Comparison of ENCODE assay signal across 9 cellular contexts in the genomic region with DNA sequence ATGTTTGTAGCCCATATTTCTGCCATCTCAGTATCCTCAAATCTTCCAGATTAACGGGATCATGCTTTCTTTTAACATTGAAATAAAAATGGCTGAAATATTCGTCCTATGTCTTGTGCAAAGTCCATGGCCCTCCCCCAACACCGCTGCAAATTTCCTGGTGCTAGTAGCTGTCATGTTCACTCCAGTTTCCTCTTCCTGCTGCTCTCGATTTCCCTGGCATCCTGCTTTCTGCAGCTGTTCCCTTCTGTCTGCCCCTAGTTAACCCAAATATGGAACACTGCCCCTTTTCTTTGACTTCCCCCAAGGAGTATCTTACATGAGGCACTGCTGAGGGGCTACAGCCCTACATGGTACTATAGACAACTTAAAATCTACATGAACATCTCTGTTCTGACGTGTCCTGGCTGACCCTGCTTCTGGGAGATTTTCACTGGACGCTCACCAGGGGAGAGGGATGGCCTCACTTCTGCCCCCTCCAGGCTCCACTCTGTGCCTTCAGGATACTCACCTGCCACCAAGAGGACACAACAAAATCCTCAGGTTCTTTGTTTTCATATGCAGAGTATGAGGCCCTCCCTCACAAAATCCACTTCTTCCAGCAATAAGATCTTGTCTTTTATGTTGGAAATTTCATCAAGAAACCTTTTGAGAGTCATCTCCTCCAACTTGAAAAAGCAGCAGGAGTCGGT. TPM values are rescaled to one million over a fixed set of nuclear protein-coding genes. Genes with fewer than 3 reads are reported as not detected.
DNase-seq lines count a peak whose midpoint lies in the region; ATAC-seq and TF ChIP-seq lines count a peak whose summit lies in the region.
"Had no signal": no experiment of that assay in that cellular context is flagged by ENCODE, and none has a peak within 500 bp of the region (broad histone marks: within the 10 kb centered on the region; RNA-seq: fewer than 3 reads in every experiment).

No MANE protein-coding gene starts in this region.

- H2AFZ ChIP-seq in Karpas-422 (ENCODE audit: low read length): no peak overlapping the region

- H3K27me3 ChIP-seq in Karpas-422 (ENCODE audit: low read length): no peaks in the 10 kb centered on the region

- H3K9ac ChIP-seq in Karpas-422 (ENCODE audit: low read length): no peak overlapping the region

- H3K4me1 ChIP-seq in Karpas-422 (ENCODE audit: low read length) (peaks cover 21% of the 10 kb centered on the region), mucosa of descending colon (ENCODE audit: low read depth) (no peaks in the 10 kb centered on the region)

- H3K27ac ChIP-seq in Karpas-422 (ENCODE audit: low read length): no peak overlapping the region

- no peaks in the 10 kb centered on the region for H3K79me2 ChIP-seq in Karpas-422 (ENCODE audit: low read length)

- H3K9me2 ChIP-seq in Karpas-422 (replicated peaks; ENCODE audit: insufficient read depth, low read length): no peaks in the 10 kb centered on the region

- H3K4me3 ChIP-seq in GM12865 (ENCODE audit: low read depth, low read length) (no peak overlapping the region), Karpas-422 (ENCODE audit: low read length) (no peak overlapping the region), cardiac fibroblast (replicated peaks in 1 of 2; ENCODE audit: low read depth in 2 of 2, low read length in 2 of 2) (no peak overlapping the region), mucosa of descending colon (no peak overlapping the region)

- H3K36me3 ChIP-seq in Karpas-422 (ENCODE audit: insufficient read depth, low read length) (no peaks in the 10 kb centered on the region), mucosa of descending colon (ENCODE audit: low read depth) (no peaks in the 10 kb centered on the region)

- TF ChIP-seq CTCF in GM12865 (IDR thresholded peaks at IDR 0.05; ENCODE audit: insufficient read depth, low read depth, low read length, missing control alignments): peak; percentile 36
- peak; percentile 21 for TF ChIP-seq CTCF in cardiac fibroblast (IDR thresholded peaks at IDR 0.05; ENCODE audit: low read depth, low read length)
- TF ChIP-seq CTCF in mucosa of descending colon (IDR thresholded peaks at IDR 0.05): no peak

- no peaks in the 10 kb centered on the region for H4K20me1 ChIP-seq in Karpas-422 (ENCODE audit: insufficient read depth, low read depth, low read length)

- no peak overlapping the region for H3K4me2 ChIP-seq in Karpas-422 (ENCODE audit: low read depth, low read length, poor library complexity, severe bottlenecking)

- peak; percentile 36 for ATAC-seq in mucosa of descending colon
- ATAC-seq in HG02759 (IDR thresholded peaks at IDR 0.05; ENCODE audit: unreplicated experiment): no peak

- no peaks in the 10 kb centered on the region for H3K9me3 ChIP-seq in Karpas-422 (ENCODE audit: low read length)
- no peaks in the 10 kb centered on the region for H3K9me3 ChIP-seq in mucosa of descending colon

- DNase-seq in GM12865 (ENCODE audit: low read depth): peak; percentile 15
- peak; percentile 51 for DNase-seq in Karpas-422
- no peak for DNase-seq in cardiac fibroblast (ENCODE audit: low read depth in 2 of 2)
- no peak for DNase-seq in mucosa of descending colon
- DNase-seq in NCI-H2107 (lab: John Stamatoyannopoulos, UW): no peak
- no peak for DNase-seq in activated naive CD4-positive, alpha-beta T cell treated with Interleukin-2 at 50 U/mL for 16 hours
- DNase-seq in NCI-H1105 (lab: John Stamatoyannopoulos, UW): no peak
- DNase-seq: kidney had no signal

- intact Hi-C loops in mucosa of descending colon (cut with DNase I, micrococcal nuclease): no loop called here

RNA-seq across cellular contexts. Expression of a gene that starts 29.4 kb away (rescaled TPM):
- 6.8 TPM in 1 of 2 replicates, not detected in the other for total RNA-seq in Karpas-422 (2014; rRNA removed; shearing (Covaris generic); ENCODE audit: low replicate concordance)
- total RNA-seq in mucosa of descending colon: 10 to 100 TPM in 2 of 3 donors, 1 to 10 TPM in 1; 8.7 to 18.7 (median 15.9) TPM

Comparison
In these comparisons a context has a peak if more than half of its experiments do, and no peak if none do; other contexts are left out.
1. DNase-seq: peak in GM12865 (single experiment) and Karpas-422 (single experiment); none in cardiac fibroblast (0 of 2), mucosa of descending colon (0 of 3), NCI-H2107 (single experiment), activated naive CD4-positive, alpha-beta T cell treated with Interleukin-2 at 50 U/mL for 16 hours (single experiment) and NCI-H1105 (single experiment).